24 cellular contexts compared by ENCODE assay signal in the genomic region with DNA sequence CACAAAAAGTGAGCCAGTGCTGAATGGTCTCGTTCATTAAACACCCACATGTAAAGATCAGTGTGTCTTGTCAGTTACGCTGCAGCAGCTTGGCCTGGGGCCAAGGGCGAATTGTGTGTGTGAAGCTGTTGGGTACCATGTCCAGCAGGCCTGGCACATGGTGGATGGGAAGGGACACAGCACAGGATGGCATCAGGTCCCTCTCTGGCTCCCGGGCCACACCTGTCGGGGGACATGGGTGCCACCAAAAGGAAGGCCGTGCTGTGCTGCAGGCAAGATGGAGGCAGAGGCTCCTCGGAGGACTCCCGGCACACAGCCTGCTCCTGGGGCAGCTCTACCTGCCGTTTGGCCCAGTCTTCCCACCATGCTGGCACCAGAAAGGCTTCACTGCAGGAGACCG. TPM values are rescaled to one million over a fixed set of nuclear protein-coding genes. Genes with fewer than 3 reads are reported as not detected.
"Had no signal": no experiment of that assay in that cellular context is flagged by ENCODE, and none has a peak within 500 bp of the region (broad histone marks: within the 10 kb centered on the region; RNA-seq: fewer than 3 reads in every experiment).

No MANE protein-coding gene starts in this region.

- ATAC-seq: left lobe of liver, natural killer cell, upper lobe of right lung had no signal

- H3K27ac ChIP-seq: ovary, spleen, upper lobe of right lung had no signal

- DNase-seq: activated CD4-positive, alpha-beta T cell treated with anti-CD3 and anti-CD28 coated beads for 4 hours; activated CD4-positive, alpha-beta T cell treated with anti-CD3 and anti-CD28 coated beads, Interleukin-2, amount 50 U/mL, for 48 hours; activated CD4-positive, CD25-positive, alpha-beta regulatory T cell; activated CD8-positive, alpha-beta memory T cell treated with anti-CD3 and anti-CD28 coated beads, Interleukin-2, amount 50 U/mL, for 48 hours; activated naive CD4-positive, alpha-beta T cell; activated naive CD8-positive, alpha-beta T cell treated with anti-CD3 and anti-CD28 coated beads for 36 hours; activated T-cell treated with anti-CD3 and anti-CD28 coated beads, Interleukin-2, amount 50 U/mL, for 4 hours; amniotic stem cell; cerebellar nuclear complex; effector CD4-positive, alpha-beta T cell; erythroblast; foreskin fibroblast; midbrain; natural killer cell; spleen; stimulated activated CD4-positive, alpha-beta T cell treated with anti-CD3 and anti-CD28 coated beads, Interleukin-4, amount 100 ng/mL, for 4 hours; stimulated activated naive CD8-positive, alpha-beta T cell treated with anti-CD3 and anti-CD28 coated beads, Interleukin-15, Interleukin-2, amounts not matched to agents 100 U/mL and 50 U/mL, for 24 hours; T-helper 9 cell; upper lobe of right lung had no signal

- H3K27me3 ChIP-seq: ovary, spleen, upper lobe of right lung had no signal

- FAIRE-seq: bronchial epithelial cell, keratinocyte had no signal

- H3K36me3 ChIP-seq: ovary, upper lobe of right lung had no signal

- H3K4me3 ChIP-seq: ovary, spleen, upper lobe of right lung had no signal

- H3K9me3 ChIP-seq: ovary, spleen, upper lobe of right lung had no signal

- H3K4me1 ChIP-seq: spleen, upper lobe of right lung had no signal

RNA-seq across cellular contexts. Expression of gene NKD2, which starts 32.0 kb away (rescaled TPM):
- total RNA-seq: natural killer cell had no signal
- polyA plus RNA-seq: fibroblast of lung, keratinocyte had no signal
